In the genomic region with DNA sequence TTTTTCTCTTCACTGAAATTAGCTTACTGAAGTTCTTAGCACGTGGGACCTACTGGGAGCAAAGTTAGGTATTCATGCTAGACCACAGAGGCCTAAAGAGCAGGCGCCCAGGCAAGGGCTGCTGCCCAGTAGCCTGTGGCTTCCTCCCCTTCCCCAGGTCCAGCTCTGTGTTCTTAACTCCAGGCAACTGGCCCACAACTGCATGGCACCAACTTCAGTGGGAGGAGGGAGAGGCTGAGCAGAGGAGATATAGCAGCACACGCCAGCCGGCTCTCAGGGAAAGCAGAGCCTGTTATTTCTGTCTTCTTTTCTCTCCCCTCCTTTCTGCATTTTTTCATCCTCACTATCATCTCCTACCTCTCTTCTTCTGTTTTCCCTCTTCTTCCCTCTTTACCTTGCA, we compare ENCODE assay signal across 22 cellular contexts.
A peak's percentile ranks its signal among the peaks of the same experiment; 100 is the strongest.
DNase-seq lines count a peak whose midpoint lies in the region; ATAC-seq lines count a peak whose summit lies in the region.
"Had no signal": no experiment of that assay in that cellular context is flagged by ENCODE, and none has a peak within 500 bp of the region (broad histone marks: within the 10 kb centered on the region; RNA-seq: fewer than 3 reads in every experiment).

No MANE protein-coding gene starts in this region.

- in situ Hi-C loops in GM23248 (cut with MboI) = no loop called here

- H3K4me1 ChIP-seq in right cardiac atrium (ENCODE audit: control insufficient read depth, insufficient read depth, low read length) = peaks cover 13% of the 10 kb centered on the region
- peaks cover 26 to 50% (median 36%) of the 10 kb centered on the region in 3 donors for H3K4me1 ChIP-seq in skeletal muscle tissue (ENCODE audit: control insufficient read depth in 3 of 3, insufficient read depth in 3 of 3, low read length in 3 of 3)
- H3K4me1 ChIP-seq in GM23248 (ENCODE audit: insufficient read depth) = no peaks in the 10 kb centered on the region

- H3K79me2 ChIP-seq in GM23248 (ENCODE audit: insufficient read depth) = no peaks in the 10 kb centered on the region

- no peaks in the 10 kb centered on the region for H3K9me3 Mint-ChIP-seq in activated naive CD4-positive, alpha-beta T cell treated with anti-CD3 and anti-CD28 coated beads, Interleukin-2, amount 50 U/mL, for 24 hours
- H3K9me3 Mint-ChIP-seq in activated naive CD4-positive, alpha-beta T cell treated with anti-CD3 and anti-CD28 coated beads for 36 hours = no peaks in the 10 kb centered on the region
- H3K9me3 Mint-ChIP-seq: CD8-positive, alpha-beta memory T cell had no signal

- no peaks in the 10 kb centered on the region for H3K27me3 ChIP-seq in right cardiac atrium (ENCODE audit: control insufficient read depth, insufficient read depth)
- no peaks in the 10 kb centered on the region for H3K27me3 ChIP-seq in skeletal muscle tissue (ENCODE audit: control insufficient read depth in 3 of 3, insufficient read depth in 3 of 3, low read length in 3 of 3)
- H3K27me3 ChIP-seq in GM23248 (replicated peaks; ENCODE audit: insufficient read depth) = no peaks in the 10 kb centered on the region

- no peaks in the 10 kb centered on the region for H3F3A ChIP-seq in GM23248 (ENCODE audit: insufficient read depth)

- H3K4me3 Mint-ChIP-seq in activated naive CD4-positive, alpha-beta T cell treated with anti-CD3 and anti-CD28 coated beads, Interleukin-2, amount 50 U/mL, for 24 hours = no peak overlapping the region
- H3K4me3 Mint-ChIP-seq in activated naive CD4-positive, alpha-beta T cell treated with anti-CD3 and anti-CD28 coated beads for 36 hours = no peak overlapping the region
- H3K4me3 Mint-ChIP-seq: CD8-positive, alpha-beta memory T cell had no signal

- ATAC-seq in right cardiac atrium = peak; percentile 37 to 53
- ATAC-seq: HCT116 had no signal

- CTCF ChIA-PET in activated naive CD4-positive, alpha-beta T cell treated with anti-CD3 and anti-CD28 coated beads for 36 hours (lab: Charles Lee) = interaction anchor here (1.5 kb wide), 1 partner anchor 11 kb away, joined by 6 read pairs; no protein-coding TSS in a partner anchor

- H4K20me1 ChIP-seq in GM23248 (ENCODE audit: insufficient read depth) = no peaks in the 10 kb centered on the region

- H3K27ac ChIP-seq in SK-N-MC (peak overlapping the region; percentile 98), right cardiac atrium (ENCODE audit: low read length) (no peak overlapping the region), skeletal muscle tissue (ENCODE audit: low read depth, low read length) (peak overlapping the region; percentile 41), GM23248 (no peak overlapping the region)
- H3K27ac ChIP-seq: C4-2B had no signal

- no peaks in the 10 kb centered on the region for H3K4me1 Mint-ChIP-seq in activated naive CD4-positive, alpha-beta T cell treated with anti-CD3 and anti-CD28 coated beads, Interleukin-2, amount 50 U/mL, for 24 hours
- H3K4me1 Mint-ChIP-seq in activated naive CD4-positive, alpha-beta T cell treated with anti-CD3 and anti-CD28 coated beads for 36 hours (ENCODE audit: low read depth) = no peaks in the 10 kb centered on the region
- H3K4me1 Mint-ChIP-seq: CD8-positive, alpha-beta memory T cell had no signal

- H3K36me3 ChIP-seq in SK-N-MC (ENCODE audit: insufficient read depth, low read length) (no peaks in the 10 kb centered on the region), skeletal muscle tissue (ENCODE audit: control insufficient read depth in 3 of 3, insufficient read depth in 3 of 3, low read length in 3 of 3) (no peaks in the 10 kb centered on the region), GM23248 (ENCODE audit: low read depth) (no peaks in the 10 kb centered on the region; the same call in 1 of the 2 replicates)

- DNase-seq in activated naive CD4-positive, alpha-beta T cell treated with anti-CD3 and anti-CD28 coated beads for 36 hours = no peak
- DNase-seq in SK-N-MC (ENCODE audit: low read depth, low spot score) (no peak), right cardiac atrium (no peak), DMS153 (lab: John Stamatoyannopoulos, UW) (no peak), NCI-H2081 treated with DMSO at 0.1 percent for 48 hours (lab: John Stamatoyannopoulos, UW) (no peak), GM23248 (no peak)
- DNase-seq: AML-193; CD8-positive, alpha-beta memory T cell; DMS53; GDM1; IMR-90; Karpas-422; MV-4-11; NCI-H1105 treated with DMSO at 0.1 percent for 48 hours; NCI-H1694; NCI-H446; NCI-H526; SHP77 had no signal

- H3K9ac ChIP-seq in SK-N-MC (ENCODE audit: insufficient read length) (peak overlapping the region; percentile 84), skeletal muscle tissue (ENCODE audit: low read depth in 1 of 3, low read length in 3 of 3) (no peak overlapping the region), GM23248 (no peak overlapping the region)

- intact Hi-C loops in activated naive CD4-positive, alpha-beta T cell treated with anti-CD3 and anti-CD28 coated beads for 36 hours (cut with micrococcal nuclease) = no loop called here
- intact Hi-C loops in right cardiac atrium (cut with DNase I) = no loop called here

- H3K9me3 ChIP-seq in SK-N-MC (ENCODE audit: low read depth, low read length) (no peaks in the 10 kb centered on the region), right cardiac atrium (ENCODE audit: control insufficient read depth, low read length) (no peaks in the 10 kb centered on the region), skeletal muscle tissue (ENCODE audit: control insufficient read depth in 3 of 3, low read length in 3 of 3) (no peaks in the 10 kb centered on the region), GM23248 (ENCODE audit: low read depth) (no peaks in the 10 kb centered on the region)

- H3K9me2 ChIP-seq in GM23248 (ENCODE audit: insufficient read depth) = no peaks in the 10 kb centered on the region

- peak overlapping the region; percentile 70 for H3K27ac Mint-ChIP-seq in activated naive CD4-positive, alpha-beta T cell treated with anti-CD3 and anti-CD28 coated beads, Interleukin-2, amount 50 U/mL, for 24 hours
- H3K27ac Mint-ChIP-seq in activated naive CD4-positive, alpha-beta T cell treated with anti-CD3 and anti-CD28 coated beads for 36 hours = no peak overlapping the region

- no peak overlapping the region for H3K4me2 ChIP-seq in GM23248 (ENCODE audit: unreplicated experiment)

- no peak overlapping the region for H2AFZ ChIP-seq in GM23248

- no peaks in the 10 kb centered on the region for H3K36me3 Mint-ChIP-seq in activated naive CD4-positive, alpha-beta T cell treated with anti-CD3 and anti-CD28 coated beads, Interleukin-2, amount 50 U/mL, for 24 hours
- no peaks in the 10 kb centered on the region for H3K36me3 Mint-ChIP-seq in activated naive CD4-positive, alpha-beta T cell treated with anti-CD3 and anti-CD28 coated beads for 36 hours (ENCODE audit: low read depth)

- no peaks in the 10 kb centered on the region for H3K27me3 Mint-ChIP-seq in activated naive CD4-positive, alpha-beta T cell treated with anti-CD3 and anti-CD28 coated beads, Interleukin-2, amount 50 U/mL, for 24 hours
- no peaks in the 10 kb centered on the region for H3K27me3 Mint-ChIP-seq in activated naive CD4-positive, alpha-beta T cell treated with anti-CD3 and anti-CD28 coated beads for 36 hours (ENCODE audit: low read depth)
- H3K27me3 Mint-ChIP-seq: CD8-positive, alpha-beta memory T cell had no signal

- 82% methylated on average over 4 of the region's 4 CpGs for WGBS in right cardiac atrium
- WGBS in GM23248 (ENCODE audit: low coverage in 1 of 2, low lambda C conversion rate in 2 of 2, missing lambda C conversion rate in 2 of 2), 2 experiments = 62 to 73% methylated on average over 2 to 4 of the region's 4 CpGs

- no peak overlapping the region for H3K4me3 ChIP-seq in SK-N-MC
- no peak overlapping the region for H3K4me3 ChIP-seq in right cardiac atrium (ENCODE audit: low read length)
- H3K4me3 ChIP-seq in skeletal muscle tissue (ENCODE audit: low read length in 3 of 3) = peak overlapping the region in 2 of 3 donors; percentile 23 to 37
- no peak overlapping the region for H3K4me3 ChIP-seq in GM23248

Comparison
In these comparisons a context has a peak if more than half of its experiments do, and no peak if none do; other contexts are left out.
1. H3K27ac ChIP-seq: peak in SK-N-MC (single experiment) and skeletal muscle tissue (single experiment); none in right cardiac atrium (single experiment) and GM23248 (single experiment).
2. H3K4me3 ChIP-seq: peak in skeletal muscle tissue (2 of 3); none in SK-N-MC (single experiment), right cardiac atrium (single experiment) and GM23248 (single experiment).